ENCODE assay signal across 8 cellular contexts in genomic region chr9:84669293-84670105, GRCh38. TPM values are rescaled to one million over a fixed set of nuclear protein-coding genes. Genes with fewer than 3 reads are reported as not detected.
A peak's percentile ranks its signal among the peaks of the same experiment; 100 is the strongest.
DNase-seq lines count a peak whose midpoint lies in the region; ATAC-seq, FAIRE-seq and TF ChIP-seq lines count a peak whose summit lies in the region.

TSS of gene NTRK2 (plus strand) at chr9:84669729. CDS start at chr9:84670749, 1,020 bp downstream.

- no peaks in the 10 kb centered on the region for H3K79me2 ChIP-seq in GM12878 (ENCODE audit: control insufficient read depth, insufficient read depth, low read length)

- no peaks in the 10 kb centered on the region for H3K36me3 ChIP-seq in MG63
- H3K36me3 ChIP-seq in GM12878 (ENCODE audit: control insufficient read depth in 2 of 2, insufficient read depth in 2 of 2, low read length in 1 of 2), result no peaks in the 10 kb centered on the region

- CTCF ChIA-PET in GM12878 (lab: Yijun Ruan, JAX), result interaction anchor here (0.8 to 2.0 kb wide), 9 partner anchors 7 to 591 kb away, joined by 3 to 11 read pairs (median 3); no protein-coding TSS in a partner anchor

- H3K9ac ChIP-seq in GM12878 (ENCODE audit: control insufficient read depth, insufficient read depth, low read length), result no peak within 1 kb of the TSS; the same call in 1 of the 2 replicates

- H3K9me3 ChIP-seq in MG63 (no peaks in the 10 kb centered on the region), GM12878 (replicated peaks; ENCODE audit: control insufficient read depth, insufficient read depth, low read length) (no peaks in the 10 kb centered on the region)

- peak; percentile 14; the same call in 2 of the 3 replicates for ATAC-seq in GM12878
- ATAC-seq in GM18867 (IDR thresholded peaks at IDR 0.05; ENCODE audit: unreplicated experiment), result no peak

- TF ChIP-seq EP300 in GM12878 (IDR thresholded peaks at IDR 0.05; ENCODE audit: borderline replicate concordance in 1 of 2, control insufficient read depth in 1 of 2, low read depth in 2 of 2, low read length in 2 of 2), result no peak

- H3K4me1 ChIP-seq in GM12878 (ENCODE audit: control insufficient read depth, insufficient read depth, low read length), result peaks cover 4% of the 10 kb centered on the region; the same call in 1 of the 2 replicates

- no peak for TF ChIP-seq RAD21 in GM12878 (IDR thresholded peaks at IDR 0.05; ENCODE audit: insufficient read depth, low read depth, low read length)

- no peaks in the 10 kb centered on the region; the same call in 1 of the 2 replicates for H4K20me1 ChIP-seq in GM12878 (ENCODE audit: control insufficient read depth, insufficient read depth)

- H3K4me3 ChIP-seq in MG63, result peak within 1 kb of the TSS; percentile 30
- peak within 1 kb of the TSS; percentile 56 for H3K4me3 ChIP-seq in GM12878
- peak within 1 kb of the TSS; percentile 39 for H3K4me3 ChIP-seq in iPS-11a (ENCODE audit: low read depth, low read length)

- whole genome bisulfite sequencing in GM12878 (ENCODE audit: insufficient coverage, insufficient replicate concordance, low lambda C conversion rate, missing lambda C conversion rate), result 5% methylated on average over 68 of the region's 68 CpGs

- DNase-seq in NCI-H1092 treated with DMSO at 0.1 percent for 48 hours (lab: John Stamatoyannopoulos, UW) (peak; percentile 36), NCI-H1092 (lab: John Stamatoyannopoulos, UW) (no peak), MG63 (peak; percentile 23), GM12878 (ENCODE audit: low read depth, low spot score) (no peak), putamen (ENCODE audit: low spot score) (peak; percentile 80), activated gamma-delta T cell treated with Interleukin-2 at 50 U/mL for 16 hours (no peak)

- H3K27me3 ChIP-seq in MG63, result peaks cover 33% of the 10 kb centered on the region
- H3K27me3 ChIP-seq in GM12878 (replicated peaks in 1 of 2; ENCODE audit: control insufficient read depth in 2 of 2, insufficient read depth in 2 of 2, low read length in 1 of 2), result peaks cover 5 to 11% of the 10 kb centered on the region in 2 experiments; a peak in 3 of 4 replicates

- in situ Hi-C loops in GM12878 (cut with MboI), result loop anchor here (10.0 kb wide), 3 partner anchors 275 to 595 kb away; no protein-coding TSS in a partner anchor

- TF ChIP-seq POLR2A in GM12878 (IDR thresholded peaks at IDR 0.05; ENCODE audit: low read depth, low read length), result no peak

- intact Hi-C loops in GM12878 (cut with micrococcal nuclease; ENCODE audit: unreplicated experiment), result loop anchor here (2.0 to 10.0 kb wide), 4 partner anchors 115 to 588 kb away; no protein-coding TSS in a partner anchor

- H3K27ac ChIP-seq in GM12878 (ENCODE audit: control insufficient read depth, insufficient read depth), result no peak within 1 kb of the TSS

- peak within 1 kb of the TSS; percentile 93 for H3K4me2 ChIP-seq in GM12878 (ENCODE audit: control insufficient read depth, insufficient read depth)

- POLR2A ChIA-PET in GM12878 (lab: Charles Lee), result no interaction called here

- no TSS peak for BruUV-seq in GM12878 (replicated peaks; lab: Mats Ljungman, UMichigan)

- RAD21 ChIA-PET in GM12878 (lab: Charles Lee; ENCODE audit: unreplicated experiment), result interaction anchor here (1.9 to 2.1 kb wide), 2 partner anchors 25 to 111 kb away, joined by 5 to 7 read pairs; no protein-coding TSS in a partner anchor

- 0 out of 6 replicates have a peak, but pooled peaks of 1 of the 3 experiments have one; percentile 7 for TF ChIP-seq CTCF in GM12878 (IDR thresholded peaks at IDR 0.05 in 2 of 3, conservative IDR thresholded peaks at IDR 0.05 in 1 of 3; ENCODE audit: control insufficient read depth in 2 of 3, extremely low read depth in 1 of 3, insufficient read depth in 1 of 3, low read depth in 3 of 3, low read length in 3 of 3)

- no peak for FAIRE-seq in GM12878 (lab: Jason Lieb, UNC)

- SMC1A ChIA-PET in GM12878 (lab: Charles Lee; ENCODE audit: uncharacterized antibody, unreplicated experiment), result interaction anchor here (0.6 to 1.3 kb wide), 4 partner anchors 11 to 290 kb away, joined by 3 to 6 read pairs (median 4); no protein-coding TSS in a partner anchor

- H2AFZ ChIP-seq in GM12878 (ENCODE audit: control insufficient read depth, low read depth, low read length), result peak within 1 kb of the TSS; percentile 55

TF ChIP-seq in GM12878, 131 proteins besides CTCF, POLR2A, EP300 and RAD21:
- TF ChIP-seq SUZ12 (IDR thresholded peaks at IDR 0.05; ENCODE audit: unreplicated experiment) (peak; percentile 58), ZNF384 (IDR thresholded peaks at IDR 0.05; ENCODE audit: borderline replicate concordance, low read depth, low read length) (no peak), STAT1 (conservative IDR thresholded peaks at IDR 0.05) (no peak), PML (IDR thresholded peaks at IDR 0.05; ENCODE audit: low read length) (no peak), CBX3 (IDR thresholded peaks at IDR 0.05; ENCODE audit: borderline replicate concordance, low read depth) (no peak)
TF ChIP-seq in GM12878: peak in this region for 1.

RNA-seq across cellular contexts. Expression of gene NTRK2, which starts in this region (rescaled TPM):
- not detected in 2 replicates for total RNA-seq in MG63 (2014; rRNA removed; shearing (Covaris generic); ENCODE audit: low replicate concordance)
- total RNA-seq in GM12878 (2013; cell fraction: nucleolus; rRNA removed), result 1.0 and 1.1 TPM in 2 replicates
- total RNA-seq in GM12878 (2014; rRNA removed) (0.45 and 0.76 TPM in 2 replicates), GM12878 (2014; rRNA removed; fragmentation: Illumina TruSeq; extraction: Trizol) (0.69 and 0.76 TPM in 2 replicates), GM12878 (2021) (0.51 and 0.59 TPM in 2 replicates)
- 0.52 TPM for polyA plus RNA-seq in GM12878 (2011; ENCODE audit: low read depth)
- polyA plus RNA-seq in GM12878 (2011; rRNA removed) (4.6 TPM in 2 replicates), GM12878 (2014; fragmentation: Illumina TruSeq; extraction: Trizol) (1.0 TPM in 2 replicates), GM12878 (2014; fragmentation: Nextera tagmentation; extraction: Ambion mirVana) (under 1 TPM; 0.49 to 0.60 TPM), GM12878 (2014; rRNA removed) (0.42 and 0.48 TPM in 2 replicates), GM12878 (2016; fragmentation: Nextera tagmentation; extraction: Ambion mirVana) (under 1 TPM; 0.70 to 0.78 TPM)
- polyA plus RNA-seq in GM12878 (2011; cell fraction: cytosol; rRNA removed), result 2.4 and 3.1 TPM in 2 replicates
- 3.5 and 3.6 TPM in 2 replicates for polyA plus RNA-seq in GM12878 (2011; cell fraction: nucleus; rRNA removed)
- 0.55 and 1.0 TPM in 2 replicates for polyA plus RNA-seq in GM12878 (2012)
- polyA minus RNA-seq in GM12878 (2011; rRNA and poly(A)+ RNA removed), result 4.7 and 5.9 TPM in 2 replicates
- polyA minus RNA-seq in GM12878 (2011; cell fraction: cytosol; rRNA and poly(A)+ RNA removed), result 0.53 and 1.2 TPM in 2 replicates
- polyA minus RNA-seq in GM12878 (2011; cell fraction: nucleus; rRNA and poly(A)+ RNA removed), result 4.0 and 5.7 TPM in 2 replicates

Comparison
In these comparisons a context has a peak if more than half of its experiments do, and no peak if none do; other contexts are left out.
1. DNase-seq: peak in NCI-H1092 treated with DMSO at 0.1 percent for 48 hours (single experiment) and putamen (single experiment); none in NCI-H1092 (single experiment), GM12878 (single experiment) and activated gamma-delta T cell treated with Interleukin-2 at 50 U/mL for 16 hours (single experiment).
2. Peak in DNase-seq and H3K4me3 ChIP-seq in MG63; RNA of the gene not detected or under 1 TPM.
3. Peak in every context shown above with its lines, with median percentiles within 50 percentile points of each other: H3K4me3 ChIP-seq.